ENCODE assay signal across 1 cellular context in genomic region chr7:18829101-18829486, GRCh38.
TF ChIP-seq lines count a peak whose summit lies in the region.

No MANE protein-coding gene starts in this region.

TF ChIP-seq in GM23338, 12 proteins besides CTCF, POLR2A, EP300 and RAD21:
- no peak for TF ChIP-seq ZNF462 (CRISPR knock-in tag; IDR thresholded peaks at IDR 0.05)
- no peak for TF ChIP-seq POLR2AphosphoS5 (IDR thresholded peaks at IDR 0.05; ENCODE audit: low read depth)
- TF ChIP-seq CREB1 (CRISPR knock-in tag; IDR thresholded peaks at IDR 0.05; ENCODE audit: low read depth), result no peak
- no peak for TF ChIP-seq JUNB (IDR thresholded peaks at IDR 0.05; ENCODE audit: unreplicated experiment)
- TF ChIP-seq NANOG (IDR thresholded peaks at IDR 0.05; ENCODE audit: borderline replicate concordance), result no peak
- no peak for TF ChIP-seq EZH2phosphoT487 (IDR thresholded peaks at IDR 0.05; ENCODE audit: unreplicated experiment)
- TF ChIP-seq STAT1 (IDR thresholded peaks at IDR 0.05; ENCODE audit: unreplicated experiment), result no peak
- no peak for TF ChIP-seq ETS1 (IDR thresholded peaks at IDR 0.05)
- no peak for TF ChIP-seq ZNF331 (CRISPR knock-in tag; IDR thresholded peaks at IDR 0.05; ENCODE audit: low read depth)
- no peak for TF ChIP-seq REST (IDR thresholded peaks at IDR 0.05; ENCODE audit: unreplicated experiment)
- no peak for TF ChIP-seq EZH2 (IDR thresholded peaks at IDR 0.05; ENCODE audit: low read depth, unreplicated experiment)
- no peak for TF ChIP-seq ZNF114 (CRISPR knock-in tag; IDR thresholded peaks at IDR 0.05)
